Comparison of ENCODE assay signal across 14 cellular contexts in the genomic region with DNA sequence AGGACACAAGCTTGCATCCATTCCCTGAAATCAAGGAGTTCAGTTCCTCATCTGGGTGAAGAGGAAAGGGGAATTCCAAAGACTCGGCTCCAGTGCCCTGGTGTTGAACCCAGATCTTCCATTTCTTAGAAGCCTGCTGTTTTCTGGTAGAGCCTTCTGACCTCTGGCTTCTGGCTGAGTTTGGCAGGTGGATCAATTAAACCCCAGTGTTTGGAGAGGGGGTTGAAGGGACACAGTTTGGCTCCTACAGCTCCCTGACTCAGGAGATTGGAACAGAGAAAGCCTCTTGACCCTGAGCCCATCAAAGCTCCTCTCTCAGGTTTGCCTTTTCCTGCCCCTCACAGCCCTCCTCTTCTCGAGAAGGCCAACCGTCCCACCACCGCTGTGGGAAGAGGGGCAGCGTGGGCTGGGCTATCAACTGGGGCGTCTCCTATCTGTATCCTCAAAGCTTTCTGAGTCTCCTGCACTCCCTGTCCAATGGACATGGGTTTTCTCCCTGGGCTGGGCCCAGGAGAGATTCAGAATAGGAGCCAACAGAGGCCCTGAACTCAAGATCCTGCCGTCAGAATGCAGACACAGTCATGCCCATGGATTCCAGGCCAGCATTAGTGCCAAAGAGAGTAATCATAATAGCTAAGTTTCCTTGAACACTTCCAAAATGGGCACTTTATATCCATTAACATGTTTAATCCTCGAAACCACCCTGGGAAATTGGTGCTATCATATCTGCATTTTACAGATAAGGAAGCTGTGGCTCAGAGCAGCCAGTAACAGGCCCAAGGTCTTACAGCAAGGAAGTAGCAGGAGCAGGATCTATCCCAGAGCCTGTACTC.
DNase-seq lines count a peak whose midpoint lies in the region; ATAC-seq, FAIRE-seq and TF ChIP-seq lines count a peak whose summit lies in the region.
"Had no signal": no experiment of that assay in that cellular context is flagged by ENCODE, and none has a peak within 500 bp of the region (broad histone marks: within the 10 kb centered on the region; RNA-seq: fewer than 3 reads in every experiment).

No MANE protein-coding gene starts in this region.

- no peak overlapping the region for H2AFZ ChIP-seq in HepG2 (ENCODE audit: low read length)

- ATAC-seq in body of pancreas (peak; percentile 49), HepG2 (no peak; the same call in 2 of the 3 replicates)

- TF ChIP-seq EP300 in HepG2 (IDR thresholded peaks at IDR 0.05; ENCODE audit: low read depth in 2 of 2, low read length in 2 of 2) (peak in 1 of 2 experiments; percentile 79; a peak in 1 of 4 replicates), HepG2 (CRISPR knock-in tag; IDR thresholded peaks at IDR 0.05; ENCODE audit: borderline replicate concordance) (no peak; the same call in 1 of the 2 replicates), transverse colon (IDR thresholded peaks at IDR 0.05; ENCODE audit: low read depth) (no peak)

- H3K9me3 ChIP-seq in body of pancreas = no peaks in the 10 kb centered on the region
- H3K9me3 ChIP-seq in HepG2 (ENCODE audit: low read length) = no peaks in the 10 kb centered on the region
- H3K9me3 ChIP-seq in transverse colon = no peaks in the 10 kb centered on the region
- H3K9me3 ChIP-seq: psoas muscle, SJSA1 had no signal

- H3K27me3 ChIP-seq in body of pancreas (no peaks in the 10 kb centered on the region), HepG2 (ENCODE audit: control insufficient read depth in 1 of 2, insufficient read depth in 2 of 2, low read length in 2 of 2) (no peaks in the 10 kb centered on the region), transverse colon (no peaks in the 10 kb centered on the region)
- H3K27me3 ChIP-seq: SJSA1 had no signal

- peak overlapping the region; percentile 69 for H3K4me2 ChIP-seq in HepG2 (ENCODE audit: low read depth, low read length)

- POLR2A ChIA-PET in HepG2 (lab: Yijun Ruan, JAX) = interaction anchor here (0.6 to 6.8 kb wide), 11 partner anchors 9 to 287 kb away, joined by 3 to 133 read pairs (median 4); a partner anchor contains a TSS

- H3K36me3 ChIP-seq in body of pancreas (replicated peaks in 1 of 2; ENCODE audit: insufficient read depth in 1 of 2, low read depth in 2 of 2) (no peaks in the 10 kb centered on the region), HepG2 (replicated peaks in 1 of 2; ENCODE audit: control insufficient read depth in 1 of 2, insufficient read depth in 2 of 2, low read length in 2 of 2) (no peaks in the 10 kb centered on the region), transverse colon (no peaks in the 10 kb centered on the region)
- H3K36me3 ChIP-seq: SJSA1 had no signal

- TF ChIP-seq POLR2A in body of pancreas (IDR thresholded peaks at IDR 0.05) = no peak
- no peak for TF ChIP-seq POLR2A in HepG2 (IDR thresholded peaks at IDR 0.05; ENCODE audit: insufficient read depth in 1 of 2, low read depth in 2 of 2, low read length in 2 of 2)
- TF ChIP-seq POLR2A in transverse colon (IDR thresholded peaks at IDR 0.05) = no peak

- H4K20me1 ChIP-seq in HepG2 (ENCODE audit: insufficient read depth, low read length) = no peaks in the 10 kb centered on the region

- peak overlapping the region; percentile 40 to 79 (median 60) for H3K27ac ChIP-seq in body of pancreas
- H3K27ac ChIP-seq in HepG2 (ENCODE audit: extremely low read length, insufficient read depth, low read length) = peak overlapping the region; percentile 85
- peak overlapping the region; percentile 41 to 65 (median 60) for H3K27ac ChIP-seq in transverse colon
- H3K27ac ChIP-seq: psoas muscle, SJSA1 had no signal

- no peaks in the 10 kb centered on the region for H3K79me2 ChIP-seq in HepG2 (ENCODE audit: insufficient read depth, low read length)

- in situ Hi-C loops in HepG2 (cut with HindIII; ENCODE audit: extremely low pct_ligation_motif_present, low pct_unique_long_range_greater_than_20kb) (no loop called here), transverse colon (cut with MboI; ENCODE audit: low pct_ligation_motif_present in 1 of 4, low pct_unique_long_range_greater_than_20kb in 1 of 4, low sequenced_read_pairs in 3 of 4) (no loop called here)

- BruUV-seq in HepG2 (replicated peaks; lab: Mats Ljungman, UMichigan) = TSS peak; percentile 79

- H3K4me1 ChIP-seq in body of pancreas = peaks cover 73% of the 10 kb centered on the region
- peaks cover 100% of the 10 kb centered on the region for H3K4me1 ChIP-seq in HepG2 (ENCODE audit: insufficient read depth, low read length)
- peaks cover 11 to 45% (median 22%) of the 10 kb centered on the region in 4 donors for H3K4me1 ChIP-seq in transverse colon

- intact Hi-C loops in body of pancreas (cut with DNase I) = no loop called here
- intact Hi-C loops in HepG2 (cut with micrococcal nuclease; ENCODE audit: unreplicated experiment) = no loop called here
- intact Hi-C loops in transverse colon (cut with DNase I; ENCODE audit: low total_unique reads) = no loop called here

- DNase-seq in SKM-1 treated with dmso at 0.1 percent for 144 hours (lab: John Stamatoyannopoulos, UW; ENCODE audit: unreplicated experiment) (peak; percentile 5), SKM-1 (lab: John Stamatoyannopoulos, UW; ENCODE audit: unreplicated experiment) (no peak), body of pancreas (peak in 3 of 4 donors; percentile 37 to 62 (median 49)), HepG2 (ENCODE audit: low spot score) (no peak), transverse colon (no peak), NCI-H1048 (lab: John Stamatoyannopoulos, UW) (no peak), EL (no peak)
- DNase-seq in activated naive CD4-positive, alpha-beta T cell (lab: John Stamatoyannopoulos, UW) = no peak
- DNase-seq: activated effector memory CD4-positive, alpha-beta T cell treated with Interleukin-2 at 50 U/mL for 16 hours; NCI-H446; stimulated activated CD4-positive, alpha-beta T cell treated with anti-CD3 and anti-CD28 coated beads, Interleukin-4, amount 100 ng/mL, for 24 hours had no signal

- FAIRE-seq in HepG2 (lab: Jason Lieb, UNC) = no peak
- FAIRE-seq: keratinocyte had no signal

- TF ChIP-seq CTCF in body of pancreas (IDR thresholded peaks at IDR 0.05) (no peak), HepG2 (CRISPR knock-in tag; IDR thresholded peaks at IDR 0.05) (no peak), transverse colon (IDR thresholded peaks at IDR 0.05) (no peak)

- H3K4me3 ChIP-seq in body of pancreas = no peak overlapping the region
- H3K4me3 ChIP-seq in HepG2 (replicated peaks in 1 of 3; ENCODE audit: insufficient read depth in 1 of 3, low read depth in 2 of 3, low read length in 3 of 3) = peak overlapping the region in 1 of 3 experiments; percentile 14; a peak in 1 of 6 replicates
- H3K4me3 ChIP-seq in transverse colon = no peak overlapping the region
- H3K4me3 ChIP-seq: psoas muscle, SJSA1 had no signal

- CTCF ChIA-PET in HepG2 (lab: Yijun Ruan, JAX; ENCODE audit: low intra/inter-chr PET ratio, low total read pairs) = no interaction called here

- TF ChIP-seq RAD21 in HepG2 (CRISPR knock-in tag; IDR thresholded peaks at IDR 0.05) = no peak

- 32 to 52% methylated on average over 7 to 8 of the region's 8 CpGs for WGBS in body of pancreas, 2 donors
- 31% methylated on average over 8 of the region's 8 CpGs for WGBS in HepG2 (ENCODE audit: low lambda C conversion rate)
- 81% methylated on average over 8 of the region's 8 CpGs; no CpG with 5 or more reads in 1 of the 2 donors for WGBS in transverse colon (ENCODE audit: low coverage in 1 of 2), 2 donors

- H3K9ac ChIP-seq in HepG2 (ENCODE audit: insufficient read depth, low read depth, low read length) = peak overlapping the region; percentile 27

TF ChIP-seq in HepG2, 621 proteins besides CTCF, POLR2A, EP300 and RAD21 (continues in another document):
- TF ChIP-seq SMYD3 (CRISPR knock-in tag; IDR thresholded peaks at IDR 0.05) (no peak), ZNF382 (CRISPR knock-in tag; IDR thresholded peaks at IDR 0.05; ENCODE audit: borderline replicate concordance) (no peak), NFYB (CRISPR knock-in tag; IDR thresholded peaks at IDR 0.05) (no peak), NFIB (CRISPR knock-in tag; IDR thresholded peaks at IDR 0.05; ENCODE audit: borderline replicate concordance) (no peak), KAT7 (CRISPR knock-in tag; IDR thresholded peaks at IDR 0.05; ENCODE audit: borderline replicate concordance) (no peak)
- TF ChIP-seq, protein P1, sequence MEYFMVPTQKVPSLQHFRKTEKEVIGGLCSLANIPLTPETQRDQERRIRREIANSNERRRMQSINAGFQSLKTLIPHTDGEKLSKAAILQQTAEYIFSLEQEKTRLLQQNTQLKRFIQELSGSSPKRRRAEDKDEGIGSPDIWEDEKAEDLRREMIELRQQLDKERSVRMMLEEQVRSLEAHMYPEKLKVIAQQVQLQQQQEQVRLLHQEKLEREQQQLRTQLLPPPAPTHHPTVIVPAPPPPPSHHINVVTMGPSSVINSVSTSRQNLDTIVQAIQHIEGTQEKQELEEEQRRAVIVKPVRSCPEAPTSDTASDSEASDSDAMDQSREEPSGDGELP (IDR thresholded peaks at IDR 0.05; ENCODE audit: borderline replicate concordance, low read depth) = no peak
- TF ChIP-seq, protein P2, sequence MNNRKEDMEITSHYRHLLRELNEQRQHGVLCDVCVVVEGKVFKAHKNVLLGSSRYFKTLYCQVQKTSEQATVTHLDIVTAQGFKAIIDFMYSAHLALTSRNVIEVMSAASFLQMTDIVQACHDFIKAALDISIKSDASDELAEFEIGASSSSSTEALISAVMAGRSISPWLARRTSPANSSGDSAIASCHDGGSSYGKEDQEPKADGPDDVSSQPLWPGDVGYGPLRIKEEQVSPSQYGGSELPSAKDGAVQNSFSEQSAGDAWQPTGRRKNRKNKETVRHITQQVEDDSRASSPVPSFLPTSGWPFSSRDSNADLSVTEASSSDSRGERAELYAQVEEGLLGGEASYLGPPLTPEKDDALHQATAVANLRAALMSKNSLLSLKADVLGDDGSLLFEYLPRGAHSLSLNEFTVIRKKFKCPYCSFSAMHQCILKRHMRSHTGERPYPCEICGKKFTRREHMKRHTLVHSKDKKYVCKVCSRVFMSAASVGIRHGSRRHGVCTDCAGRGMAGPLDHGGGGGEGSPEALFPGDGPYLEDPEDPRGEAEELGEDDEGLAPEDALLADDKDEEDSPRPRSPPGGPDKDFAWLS (CRISPR knock-in tag; IDR thresholded peaks at IDR 0.05; ENCODE audit: borderline replicate concordance) = 0 out of 2 replicates have a peak, but pooled peaks have one; percentile 17
- TF ChIP-seq, protein P3, sequence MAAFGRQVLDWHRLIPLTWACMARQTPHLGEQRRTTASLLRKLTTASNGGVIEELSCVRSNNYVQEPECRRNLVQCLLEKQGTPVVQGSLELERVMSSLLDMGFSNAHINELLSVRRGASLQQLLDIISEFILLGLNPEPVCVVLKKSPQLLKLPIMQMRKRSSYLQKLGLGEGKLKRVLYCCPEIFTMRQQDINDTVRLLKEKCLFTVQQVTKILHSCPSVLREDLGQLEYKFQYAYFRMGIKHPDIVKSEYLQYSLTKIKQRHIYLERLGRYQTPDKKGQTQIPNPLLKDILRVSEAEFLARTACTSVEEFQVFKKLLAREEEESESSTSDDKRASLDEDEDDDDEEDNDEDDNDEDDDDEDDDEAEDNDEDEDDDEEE (CRISPR knock-in tag; IDR thresholded peaks at IDR 0.05) = peak; percentile 16; the same call in 1 of the 2 replicates

Comparison
In these comparisons a context has a peak if more than half of its experiments do, and no peak if none do; other contexts are left out.
1. DNase-seq: peak in SKM-1 treated with dmso at 0.1 percent for 144 hours (single experiment) and body of pancreas (3 of 4); none in SKM-1 (single experiment), HepG2 (single experiment), transverse colon (single experiment), activated naive CD4-positive, alpha-beta T cell (0 of 4), NCI-H1048 (single experiment) and EL (single experiment).
2. Peak in every context shown above with its lines, with median percentiles within 50 percentile points of each other: H3K27ac ChIP-seq.